In genomic region chr11:44817207-44817944, GRCh38 we compare ENCODE assay signal across 15 cellular contexts.
DNase-seq lines count a peak whose midpoint lies in the region; ATAC-seq and TF ChIP-seq lines count a peak whose summit lies in the region.
"Had no signal": no experiment of that assay in that cellular context is flagged by ENCODE, and none has a peak within 500 bp of the region (broad histone marks: within the 10 kb centered on the region; RNA-seq: fewer than 3 reads in every experiment).

No MANE protein-coding gene starts in this region.

- TF ChIP-seq CTCF in HFFc6 (IDR thresholded peaks at IDR 0.05), result no peak
- no peak for TF ChIP-seq CTCF in WERI-Rb-1 (IDR thresholded peaks at IDR 0.05; ENCODE audit: low read depth, low read length)

- H3K4me1 ChIP-seq in effector memory CD4-positive, alpha-beta T cell (ENCODE audit: control insufficient read depth, insufficient read depth, low read length, poor library complexity, severe bottlenecking), result no peaks in the 10 kb centered on the region

- H3K9me3 Mint-ChIP-seq in HFFc6, result peaks cover 4% of the 10 kb centered on the region
- H3K9me3 Mint-ChIP-seq: endodermal cell; stimulated activated memory B cell treated with anti-CD40 and anti-IgM and Interleukin-4, amounts not matched to agents 10 μg/mL and 1 μg/mL and 100 μg/mL, for 72 hours had no signal

- DNase-seq in AG08396 (ENCODE audit: low spot score) (peak; percentile 29), HFFc6 (peak; percentile 64), dermis blood vessel endothelial cell (peak; percentile 71), myocyte (ENCODE audit: low read depth) (peak; percentile 65), WERI-Rb-1 (no peak), caudate nucleus (lab: John Stamatoyannopoulos, UW) (no peak)
- DNase-seq in effector memory CD4-positive, alpha-beta T cell, result no peak
- DNase-seq: activated CD4-positive, alpha-beta T cell treated with anti-CD3 and anti-CD28 coated beads, Interleukin-2, amount 50 U/mL, for 48 hours; activated T-cell treated with anti-CD3 and anti-CD28 coated beads, Interleukin-2, amount 50 U/mL, for 48 hours; central memory CD4-positive, alpha-beta T cell; endodermal cell; PC-3; small intestine had no signal

- H3K4me3 Mint-ChIP-seq in HFFc6, result no peak overlapping the region
- H3K4me3 Mint-ChIP-seq: endodermal cell; stimulated activated memory B cell treated with anti-CD40 and anti-IgM and Interleukin-4, amounts not matched to agents 10 μg/mL and 1 μg/mL and 100 μg/mL, for 72 hours had no signal

- H3K4me3 ChIP-seq in effector memory CD4-positive, alpha-beta T cell (ENCODE audit: insufficient read depth, low read depth, low read length, poor library complexity, severe bottlenecking), result no peak overlapping the region
- H3K4me3 ChIP-seq in WERI-Rb-1 (ENCODE audit: low read depth, low read length), result no peak overlapping the region

- H3K36me3 Mint-ChIP-seq in HFFc6 (ENCODE audit: low read depth), result peaks cover 9% of the 10 kb centered on the region
- H3K36me3 Mint-ChIP-seq: stimulated activated memory B cell treated with anti-CD40 and anti-IgM and Interleukin-4, amounts not matched to agents 10 μg/mL and 1 μg/mL and 100 μg/mL, for 72 hours had no signal

- no peak for ATAC-seq in GM21619 (IDR thresholded peaks at IDR 0.05; ENCODE audit: unreplicated experiment)
- ATAC-seq: PC-3; stimulated activated memory B cell treated with anti-CD40 and anti-IgM and Interleukin-4, amounts not matched to agents 10 μg/mL and 1 μg/mL and 100 μg/mL, for 72 hours had no signal

- H3K27ac ChIP-seq in effector memory CD4-positive, alpha-beta T cell (ENCODE audit: insufficient read depth, low read length, poor library complexity, severe bottlenecking), result no peak overlapping the region
- no peak overlapping the region for H3K27ac ChIP-seq in WERI-Rb-1
- H3K27ac ChIP-seq in caudate nucleus (ENCODE audit: low read depth, low read length), result no peak overlapping the region

- peaks cover 29% of the 10 kb centered on the region for H3K27me3 Mint-ChIP-seq in HFFc6 (ENCODE audit: insufficient read depth)
- H3K27me3 Mint-ChIP-seq: stimulated activated memory B cell treated with anti-CD40 and anti-IgM and Interleukin-4, amounts not matched to agents 10 μg/mL and 1 μg/mL and 100 μg/mL, for 72 hours had no signal

- peaks cover 15% of the 10 kb centered on the region for H3K4me1 Mint-ChIP-seq in HFFc6 (ENCODE audit: low read depth)
- H3K4me1 Mint-ChIP-seq: stimulated activated memory B cell treated with anti-CD40 and anti-IgM and Interleukin-4, amounts not matched to agents 10 μg/mL and 1 μg/mL and 100 μg/mL, for 72 hours had no signal

- H3K27ac Mint-ChIP-seq in HFFc6, result peak overlapping the region; percentile 56
- H3K27ac Mint-ChIP-seq: endodermal cell; stimulated activated memory B cell treated with anti-CD40 and anti-IgM and Interleukin-4, amounts not matched to agents 10 μg/mL and 1 μg/mL and 100 μg/mL, for 72 hours had no signal

- no peaks in the 10 kb centered on the region for H3K9me3 ChIP-seq in effector memory CD4-positive, alpha-beta T cell (ENCODE audit: control insufficient read depth, low read length)
- H3K9me3 ChIP-seq in WERI-Rb-1 (ENCODE audit: severe bottlenecking), result no peaks in the 10 kb centered on the region

- H3K27me3 ChIP-seq in effector memory CD4-positive, alpha-beta T cell (replicated peaks; ENCODE audit: control insufficient read depth, insufficient read depth, low read length, poor library complexity, severe bottlenecking), result no peaks in the 10 kb centered on the region
- H3K27me3 ChIP-seq in WERI-Rb-1 (ENCODE audit: insufficient read depth, low read depth, severe bottlenecking), result no peaks in the 10 kb centered on the region

- H3K36me3 ChIP-seq in effector memory CD4-positive, alpha-beta T cell (ENCODE audit: control insufficient read depth, insufficient read depth, low read length), result no peaks in the 10 kb centered on the region
- no peaks in the 10 kb centered on the region for H3K36me3 ChIP-seq in WERI-Rb-1

Comparison
In these comparisons a context has a peak if more than half of its experiments do, and no peak if none do; other contexts are left out.
1. DNase-seq: peak in AG08396 (single experiment), HFFc6 (single experiment), dermis blood vessel endothelial cell (single experiment) and myocyte (single experiment); none in effector memory CD4-positive, alpha-beta T cell (0 of 3), WERI-Rb-1 (single experiment) and caudate nucleus (0 of 61).